In the genomic region with DNA sequence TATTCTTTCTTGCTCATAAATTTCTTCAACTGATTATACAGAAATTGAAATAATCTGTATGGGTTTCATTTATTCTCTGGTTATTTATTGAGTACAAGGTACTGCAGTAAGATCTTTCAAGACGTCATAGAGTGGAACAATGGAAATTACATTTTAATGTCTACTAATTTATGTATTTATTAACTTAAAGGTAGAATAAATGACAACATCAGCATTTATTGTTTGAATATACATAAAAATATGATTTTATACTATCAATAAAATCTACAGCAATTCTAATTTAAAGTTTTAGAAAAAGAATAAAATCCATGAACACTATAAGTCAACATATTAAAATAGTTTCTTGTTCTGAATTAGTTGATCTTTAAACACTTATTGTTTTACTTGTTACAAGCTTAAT, we compare ENCODE assay signal across 21 cellular contexts.
"Had no signal": no experiment of that assay in that cellular context is flagged by ENCODE, and none has a peak within 500 bp of the region (broad histone marks: within the 10 kb centered on the region; RNA-seq: fewer than 3 reads in every experiment).

No MANE protein-coding gene starts in this region.

- H3K4me3 Mint-ChIP-seq: activated CD4-positive, alpha-beta T cell treated with anti-CD3 and anti-CD28 coated beads for 36 hours; activated T-cell treated with anti-CD3 and anti-CD28 coated beads, Interleukin-2, amount 50 U/mL, for 72 hours; nephron progenitor cell had no signal

- H3K27me3 Mint-ChIP-seq: activated CD4-positive, alpha-beta T cell treated with anti-CD3 and anti-CD28 coated beads for 36 hours had no signal

- H3K27ac Mint-ChIP-seq: activated CD4-positive, alpha-beta T cell treated with anti-CD3 and anti-CD28 coated beads for 36 hours; activated naive CD4-positive, alpha-beta T cell treated with anti-CD3 and anti-CD28 coated beads, Interleukin-2, amount 50 U/mL, for 72 hours; activated T-cell treated with anti-CD3 and anti-CD28 coated beads, Interleukin-2, amount 50 U/mL, for 72 hours had no signal

- H3K27ac ChIP-seq: breast epithelium, right atrium auricular region, tibial nerve had no signal

- DNase-seq: activated CD4-positive, alpha-beta T cell treated with anti-CD3 and anti-CD28 coated beads for 36 hours; activated CD4-positive, CD25-positive, alpha-beta regulatory T cell; activated naive CD4-positive, alpha-beta T cell; activated T-cell treated with anti-CD3 and anti-CD28 coated beads for 4 hours; activated T-cell treated with anti-CD3 and anti-CD28 coated beads, Interleukin-2, amount 50 U/mL, for 72 hours; central memory CD4-positive, alpha-beta T cell; effector CD8-positive, alpha-beta T cell; erythroblast; heart left ventricle; hypothalamus; left ventricle myocardium superior; mammary epithelial cell; nephron progenitor cell; nucleus accumbens; stimulated activated CD4-positive, alpha-beta T cell treated with anti-CD3 and anti-CD28 coated beads, Interleukin-2, amount 100 ng/mL, for 48 hours; stimulated activated naive CD4-positive, alpha-beta T cell treated with Interleukin-2 at 50 U/mL for 16 hours; T-helper 1 cell had no signal

- H3K9me3 ChIP-seq: breast epithelium, heart left ventricle, right atrium auricular region, tibial nerve had no signal

- H3K27me3 ChIP-seq: breast epithelium, heart left ventricle, right atrium auricular region, tibial nerve had no signal

- H3K4me1 ChIP-seq: breast epithelium, right atrium auricular region, tibial nerve had no signal

- ATAC-seq: activated CD4-positive, alpha-beta T cell treated with anti-CD3 and anti-CD28 coated beads for 36 hours; activated naive CD4-positive, alpha-beta T cell treated with anti-CD3 and anti-CD28 coated beads, Interleukin-2, amount 50 U/mL, for 72 hours; activated T-cell treated with anti-CD3 and anti-CD28 coated beads, Interleukin-2, amount 50 U/mL, for 72 hours; heart left ventricle; left ventricle myocardium superior had no signal

- H3K36me3 ChIP-seq: breast epithelium, heart left ventricle, right atrium auricular region, tibial nerve had no signal

- H3K36me3 Mint-ChIP-seq: activated naive CD4-positive, alpha-beta T cell treated with anti-CD3 and anti-CD28 coated beads, Interleukin-2, amount 50 U/mL, for 72 hours had no signal

- H3K4me3 ChIP-seq: breast epithelium, heart left ventricle, right atrium auricular region, tibial nerve had no signal

- H3K9me3 Mint-ChIP-seq: activated T-cell treated with anti-CD3 and anti-CD28 coated beads, Interleukin-2, amount 50 U/mL, for 72 hours had no signal

- H3K4me1 Mint-ChIP-seq: activated CD4-positive, alpha-beta T cell treated with anti-CD3 and anti-CD28 coated beads for 36 hours had no signal
